9 cellular contexts compared by ENCODE assay signal in genomic region chr20:21096321-21097043, GRCh38. TPM values are rescaled to one million over a fixed set of nuclear protein-coding genes. Genes with fewer than 3 reads are reported as not detected.
A peak's percentile ranks its signal among the peaks of the same experiment; 100 is the strongest.
DNase-seq lines count a peak whose midpoint lies in the region; ATAC-seq, FAIRE-seq and TF ChIP-seq lines count a peak whose summit lies in the region.
"Had no signal": no experiment of that assay in that cellular context is flagged by ENCODE, and none has a peak within 500 bp of the region (broad histone marks: within the 10 kb centered on the region; RNA-seq: fewer than 3 reads in every experiment).

No MANE protein-coding gene starts in this region.

- H3K9me3 ChIP-seq in K562 (replicated peaks; ENCODE audit: control insufficient read depth, insufficient read depth, low read depth, low read length): no peaks in the 10 kb centered on the region
- no peaks in the 10 kb centered on the region for H3K9me3 ChIP-seq in gastrocnemius medialis
- H3K9me3 ChIP-seq in suprapubic skin: no peaks in the 10 kb centered on the region
- H3K9me3 ChIP-seq in tibial nerve: no peaks in the 10 kb centered on the region

- H3K36me3 ChIP-seq in K562 (ENCODE audit: control insufficient read depth, insufficient read depth, low read length): no peaks in the 10 kb centered on the region
- H3K36me3 ChIP-seq in gastrocnemius medialis: no peaks in the 10 kb centered on the region
- no peaks in the 10 kb centered on the region for H3K36me3 ChIP-seq in suprapubic skin
- no peaks in the 10 kb centered on the region for H3K36me3 ChIP-seq in tibial nerve

- no peak for TF ChIP-seq RAD21 in K562 (CRISPR knock-in tag; conservative IDR thresholded peaks at IDR 0.05 in 1 of 2, IDR thresholded peaks at IDR 0.05 in 1 of 2)

- H3K4me2 ChIP-seq in K562 (ENCODE audit: insufficient read depth, low read length): peak overlapping the region; percentile 36

- H3K79me2 ChIP-seq in K562 (ENCODE audit: control insufficient read depth, insufficient read depth, low read length): no peaks in the 10 kb centered on the region

- CTCF ChIA-PET in K562 (lab: Yijun Ruan, JAX; ENCODE audit: low intra/inter-chr PET ratio): no interaction called here

- intact Hi-C loops in K562 (cut with micrococcal nuclease): no loop called here
- intact Hi-C loops in gastrocnemius medialis (cut with DNase I; ENCODE audit: low total_unique reads): loop anchor here (10.0 kb wide), 1 partner anchor 212 kb away; no protein-coding TSS in a partner anchor

- WGBS in K562 (ENCODE audit: insufficient coverage, low coverage, missing lambda C conversion rate): 0% methylated on average over 6 of the region's 10 CpGs
- WGBS in suprapubic skin: 43% methylated on average over 10 of the region's 10 CpGs
- WGBS in tibial nerve, 2 donors: 43 to 44% methylated on average over 10 of the region's 10 CpGs

- TF ChIP-seq EP300 in K562 (IDR thresholded peaks at IDR 0.05; ENCODE audit: low read length): no peak
- no peak for TF ChIP-seq EP300 in suprapubic skin (IDR thresholded peaks at IDR 0.05)
- TF ChIP-seq EP300 in tibial nerve (IDR thresholded peaks at IDR 0.05): no peak

- TF ChIP-seq POLR2A in K562 (conservative IDR thresholded peaks at IDR 0.05) (no peak), gastrocnemius medialis (IDR thresholded peaks at IDR 0.05) (no peak), suprapubic skin (IDR thresholded peaks at IDR 0.05) (no peak), tibial nerve (IDR thresholded peaks at IDR 0.05) (no peak)

- H3K4me1 ChIP-seq in K562 (replicated peaks in 1 of 2; ENCODE audit: control insufficient read depth in 2 of 2, insufficient read depth in 2 of 2, low read length in 2 of 2) (peaks cover 0 to 8% of the 10 kb centered on the region in 2 experiments; a peak in 3 of 5 replicates), gastrocnemius medialis (peaks cover 15 to 21% of the 10 kb centered on the region in 2 donors), suprapubic skin (peaks cover 21% of the 10 kb centered on the region), tibial nerve (peaks cover 0 to 21% (median 16%) of the 10 kb centered on the region in 4 donors)

- ATAC-seq in K562: peak; percentile 87
- peak; percentile 44 to 47 for ATAC-seq in gastrocnemius medialis
- ATAC-seq in GM19395 (IDR thresholded peaks at IDR 0.05; ENCODE audit: unreplicated experiment): no peak

- in situ Hi-C loops in K562 (cut with MboI) (no loop called here), gastrocnemius medialis (cut with MboI; ENCODE audit: low sequenced_read_pairs in 4 of 4) (no loop called here)

- H3K27me3 ChIP-seq in K562 (ENCODE audit: control insufficient read depth in 2 of 2, insufficient read depth in 2 of 2, low read length in 2 of 2): no peaks in the 10 kb centered on the region; a peak in 2 of 5 replicates
- peaks cover 33 to 72% (median 59%) of the 10 kb centered on the region in 3 donors for H3K27me3 ChIP-seq in gastrocnemius medialis
- H3K27me3 ChIP-seq in suprapubic skin: peaks cover 54% of the 10 kb centered on the region
- peaks cover 13 to 85% of the 10 kb centered on the region in 2 donors for H3K27me3 ChIP-seq in tibial nerve

- no peaks in the 10 kb centered on the region for H3K9me1 ChIP-seq in K562 (ENCODE audit: control insufficient read depth, insufficient read depth, low read length)

- H3K9ac ChIP-seq in K562 (ENCODE audit: insufficient read depth in 1 of 2, low read depth in 2 of 2, low read length in 2 of 2): no peak overlapping the region

- H3K27ac ChIP-seq in K562 (ENCODE audit: extremely low read depth, low read depth, low read length): no peak overlapping the region
- no peak overlapping the region for H3K27ac ChIP-seq in gastrocnemius medialis
- no peak overlapping the region for H3K27ac ChIP-seq in suprapubic skin
- H3K27ac ChIP-seq in tibial nerve: no peak overlapping the region

- H4K20me1 ChIP-seq in K562 (replicated peaks; ENCODE audit: control insufficient read depth, insufficient read depth, low read length): no peaks in the 10 kb centered on the region

- TF ChIP-seq CTCF in K562 (IDR thresholded peaks at IDR 0.05 in 2 of 3, conservative IDR thresholded peaks at IDR 0.05 in 1 of 3; ENCODE audit: insufficient read depth in 2 of 3, low read depth in 1 of 3, low read length in 3 of 3): no peak
- TF ChIP-seq CTCF in gastrocnemius medialis (IDR thresholded peaks at IDR 0.05 in 4 of 5, conservative IDR thresholded peaks at IDR 0.05 in 1 of 5): no peak
- no peak for TF ChIP-seq CTCF in suprapubic skin (IDR thresholded peaks at IDR 0.05)
- no peak for TF ChIP-seq CTCF in tibial nerve (IDR thresholded peaks at IDR 0.05)

- peak overlapping the region; percentile 76 for H2AFZ ChIP-seq in K562 (ENCODE audit: low read depth, low read length)

- DNase-seq in NCI-H748 (lab: John Stamatoyannopoulos, UW; ENCODE audit: unreplicated experiment): peak; percentile 60
- DNase-seq in NCI-H748 treated with DMSO at 0.1 percent for 48 hours (lab: John Stamatoyannopoulos, UW): no peak
- peak; percentile 74 for DNase-seq in NCI-H2029 (lab: John Stamatoyannopoulos, UW)
- peak; percentile 13 to 57 (median 23) for DNase-seq in K562 (ENCODE audit: extremely low read depth in 1 of 4, low spot score in 3 of 4)
- no peak for DNase-seq in gastrocnemius medialis
- no peak for DNase-seq in suprapubic skin (ENCODE audit: low spot score in 2 of 2)
- no peak for DNase-seq in tibial nerve (ENCODE audit: low spot score in 2 of 2)

- POLR2A ChIA-PET in K562 (lab: Yijun Ruan, JAX): no interaction called here

- H3K4me3 ChIP-seq in K562 (no peak overlapping the region), gastrocnemius medialis (no peak overlapping the region), suprapubic skin (no peak overlapping the region), tibial nerve (no peak overlapping the region)

- FAIRE-seq in K562 (lab: Jason Lieb, UNC): peak; percentile 85
- FAIRE-seq: colon had no signal

- no TSS peak for BruUV-seq in K562 (replicated peaks; lab: Mats Ljungman, UMichigan)

TF ChIP-seq in K562, 482 proteins besides CTCF, POLR2A, EP300 and RAD21 (continues in another document):
- TF ChIP-seq CREM (IDR thresholded peaks at IDR 0.05; ENCODE audit: low read depth) (peak; percentile 83), ZBTB34 (CRISPR knock-in tag; IDR thresholded peaks at IDR 0.05) (no peak), C11orf30 (IDR thresholded peaks at IDR 0.05; ENCODE audit: low read depth) (peak; percentile 23; the same call in 1 of the 2 replicates), JUN (IDR thresholded peaks at IDR 0.05; ENCODE audit: borderline replicate concordance, low read depth, low read length) (no peak), JUN (CRISPR knock-in tag; IDR thresholded peaks at IDR 0.05; ENCODE audit: borderline replicate concordance) (no peak)

RNA-seq across cellular contexts. Expression of gene LINC00237, which starts 9.7 kb away (rescaled TPM):
- total RNA-seq in K562 (2011; cell fraction: chromatin; rRNA removed; ENCODE audit: low replicate concordance): not detected in 2 replicates
- total RNA-seq in K562 (2011; cell fraction: nucleolus; rRNA removed): not detected in 2 replicates
- total RNA-seq in K562 (2011; cell fraction: nucleoplasm; rRNA removed): not detected in 2 replicates
- total RNA-seq in K562 (2014; rRNA removed): not detected in 2 replicates
- total RNA-seq in K562 (2014; rRNA removed; fragmentation: Illumina TruSeq; extraction: Trizol): not detected in 2 replicates
- not detected in 2 replicates for total RNA-seq in K562 (2015; rRNA removed; fragmentation: Illumina TruSeq; extraction: Trizol)
- not detected in 2 replicates for total RNA-seq in K562 (2021)
- not detected in 2 replicates for polyA plus RNA-seq in K562 (2011; rRNA removed)
- polyA plus RNA-seq in K562 (2011; cell fraction: cytosol; rRNA removed): not detected in 2 replicates
- polyA plus RNA-seq in K562 (2011; cell fraction: nucleus; rRNA removed): not detected in 2 replicates
- not detected in 2 replicates for polyA plus RNA-seq in K562 (2012)
- not detected in 2 replicates for polyA plus RNA-seq in K562 (2014; fragmentation: Illumina TruSeq; extraction: Trizol)
- polyA plus RNA-seq in K562 (2014; fragmentation: Nextera tagmentation; extraction: Ambion mirVana): not detected
- not detected in 2 replicates for polyA plus RNA-seq in K562 (2014; rRNA removed)
- not detected in 2 replicates for polyA minus RNA-seq in K562 (2011; rRNA and poly(A)+ RNA removed)
- not detected in 2 replicates for polyA minus RNA-seq in K562 (2011; cell fraction: cytosol; rRNA and poly(A)+ RNA removed)
- not detected in 2 replicates for polyA minus RNA-seq in K562 (2011; cell fraction: nucleus; rRNA and poly(A)+ RNA removed)
- not detected for total RNA-seq in gastrocnemius medialis
- total RNA-seq in suprapubic skin: under 1 TPM in 1 of 4 donors, not detected in 3; 0.83 TPM
- total RNA-seq in tibial nerve: not detected

RNA-seq across cellular contexts. Expression of gene KIZ, which starts 29.4 kb away (rescaled TPM):
- total RNA-seq in K562 (2011; cell fraction: chromatin; rRNA removed; ENCODE audit: low replicate concordance): 22.9 and 121 TPM in 2 replicates
- total RNA-seq in K562 (2011; cell fraction: nucleolus; rRNA removed): 11.3 and 17.6 TPM in 2 replicates
- 26.5 and 27.9 TPM in 2 replicates for total RNA-seq in K562 (2011; cell fraction: nucleoplasm; rRNA removed)
- total RNA-seq in K562 (2014; rRNA removed) (10.8 and 11.0 TPM in 2 replicates), K562 (2014; rRNA removed; fragmentation: Illumina TruSeq; extraction: Trizol) (18.0 and 20.5 TPM in 2 replicates), K562 (2015; rRNA removed; fragmentation: Illumina TruSeq; extraction: Trizol) (9.8 and 11.5 TPM in 2 replicates), K562 (2021) (12.9 and 15.2 TPM in 2 replicates), gastrocnemius medialis (10 to 100 TPM; 21.1 to 66.6 (median 34.6) TPM), suprapubic skin (10 to 100 TPM; 14.7 to 43.0 (median 34.0) TPM), tibial nerve (10 to 100 TPM; 19.8 to 58.6 (median 54.9) TPM)
- polyA plus RNA-seq in K562 (2011; rRNA removed) (21.1 and 23.1 TPM in 2 replicates), K562 (2014; fragmentation: Illumina TruSeq; extraction: Trizol) (15.1 and 17.6 TPM in 2 replicates), K562 (2014; fragmentation: Nextera tagmentation; extraction: Ambion mirVana) (1 to 10 TPM; 4.9 to 7.5 TPM), K562 (2014; rRNA removed) (11.8 and 13.5 TPM in 2 replicates)
- polyA plus RNA-seq in K562 (2011; cell fraction: cytosol; rRNA removed): 4.2 and 9.7 TPM in 2 replicates
- polyA plus RNA-seq in K562 (2011; cell fraction: nucleus; rRNA removed): 43.5 and 52.7 TPM in 2 replicates
- 8.4 and 20.1 TPM in 2 replicates for polyA plus RNA-seq in K562 (2012)
- polyA minus RNA-seq in K562 (2011; rRNA and poly(A)+ RNA removed): 21.2 and 30.6 TPM in 2 replicates
- polyA minus RNA-seq in K562 (2011; cell fraction: cytosol; rRNA and poly(A)+ RNA removed): 5.9 and 7.6 TPM in 2 replicates
- 10.2 and 26.7 TPM in 2 replicates for polyA minus RNA-seq in K562 (2011; cell fraction: nucleus; rRNA and poly(A)+ RNA removed)

Comparison
In these comparisons a context has a peak if more than half of its experiments do, and no peak if none do; other contexts are left out.
1. DNase-seq: peak in NCI-H748 (single experiment), NCI-H2029 (single experiment) and K562 (4 of 4); none in NCI-H748 treated with DMSO at 0.1 percent for 48 hours (single experiment), gastrocnemius medialis (0 of 2), suprapubic skin (0 of 2) and tibial nerve (0 of 2).